1 cellular context compared by ENCODE assay signal in genomic region chr14:70662080-70662479, GRCh38.
TF ChIP-seq lines count a peak whose summit lies in the region.

No MANE protein-coding gene starts in this region.

TF ChIP-seq in GM23338, 12 proteins besides CTCF, POLR2A, EP300 and RAD21 (continued from another document):
- no peak for TF ChIP-seq ZNF462 (CRISPR knock-in tag; IDR thresholded peaks at IDR 0.05)
- no peak for TF ChIP-seq JUNB (IDR thresholded peaks at IDR 0.05; ENCODE audit: unreplicated experiment)
